Comparison of ENCODE assay signal across 34 cellular contexts in genomic region chr12:44647891-44648690, GRCh38.
DNase-seq lines count a peak whose midpoint lies in the region; ATAC-seq, FAIRE-seq and TF ChIP-seq lines count a peak whose summit lies in the region.
"Had no signal": no experiment of that assay in that cellular context is flagged by ENCODE, and none has a peak within 500 bp of the region (broad histone marks: within the 10 kb centered on the region; RNA-seq: fewer than 3 reads in every experiment).

No MANE protein-coding gene starts in this region.

- intact Hi-C loops in GM12878 (cut with micrococcal nuclease; ENCODE audit: unreplicated experiment) = no loop called here

- RAD21 ChIA-PET in GM12878 (lab: Charles Lee; ENCODE audit: unreplicated experiment) = no interaction called here

- H3K9me3 Mint-ChIP-seq in stimulated activated effector memory CD8-positive, alpha-beta T cell treated with anti-CD3 and anti-CD28 coated beads, Interleukin-12 subunit alpha, Interleukin-12 subunit beta, amount 100 ng/mL, for 72 hours = no peaks in the 10 kb centered on the region
- H3K9me3 Mint-ChIP-seq: activated naive CD4-positive, alpha-beta T cell treated with anti-CD3 and anti-CD28 coated beads for 36 hours; effector memory CD8-positive, alpha-beta T cell; memory B cell; neural crest cell; stimulated activated naive B cell treated with anti-CD40 and anti-IgM and Interleukin-4, amounts not matched to agents 10 μg/mL and 1 μg/mL and 100 μg/mL, for 72 hours had no signal

- in situ Hi-C loops in GM12878 (cut with MboI) = no loop called here

- no peak overlapping the region for H3K4me3 ChIP-seq in NT2/D1 (ENCODE audit: insufficient read length, low read depth)
- no peak overlapping the region for H3K4me3 ChIP-seq in GM12878
- H3K4me3 ChIP-seq: ascending aorta, cardiac muscle cell, coronary artery, thoracic aorta, vagina had no signal

- H3K27me3 ChIP-seq in NT2/D1 (ENCODE audit: insufficient read depth, insufficient read length) (no peaks in the 10 kb centered on the region), GM12878 (replicated peaks in 1 of 2; ENCODE audit: control insufficient read depth in 2 of 2, insufficient read depth in 2 of 2, low read length in 1 of 2) (no peaks in the 10 kb centered on the region)
- H3K27me3 ChIP-seq: ascending aorta, cardiac muscle cell, vagina had no signal

- H4K20me1 ChIP-seq in GM12878 (ENCODE audit: control insufficient read depth, insufficient read depth) = no peaks in the 10 kb centered on the region

- TF ChIP-seq CTCF in GM12878 (IDR thresholded peaks at IDR 0.05 in 2 of 3, conservative IDR thresholded peaks at IDR 0.05 in 1 of 3; ENCODE audit: control insufficient read depth in 2 of 3, extremely low read depth in 1 of 3, insufficient read depth in 1 of 3, low read depth in 3 of 3, low read length in 3 of 3) = no peak

- no peak for FAIRE-seq in GM12878 (lab: Jason Lieb, UNC)

- H3K4me3 Mint-ChIP-seq in stimulated activated effector memory CD8-positive, alpha-beta T cell treated with anti-CD3 and anti-CD28 coated beads, Interleukin-12 subunit alpha, Interleukin-12 subunit beta, amount 100 ng/mL, for 72 hours = no peak overlapping the region
- H3K4me3 Mint-ChIP-seq: activated naive CD4-positive, alpha-beta T cell treated with anti-CD3 and anti-CD28 coated beads for 36 hours; CD4-positive, CD25-positive, alpha-beta regulatory T cell; effector memory CD8-positive, alpha-beta T cell; memory B cell; neural crest cell; stimulated activated naive B cell treated with anti-CD40 and anti-IgM and Interleukin-4, amounts not matched to agents 10 μg/mL and 1 μg/mL and 100 μg/mL, for 72 hours had no signal

- no peaks in the 10 kb centered on the region for H3K9me3 ChIP-seq in NT2/D1 (ENCODE audit: insufficient read depth, low read length)
- H3K9me3 ChIP-seq in GM12878 (replicated peaks; ENCODE audit: control insufficient read depth, insufficient read depth, low read length) = no peaks in the 10 kb centered on the region
- H3K9me3 ChIP-seq: ascending aorta, thoracic aorta, vagina had no signal

- SMC1A ChIA-PET in GM12878 (lab: Charles Lee; ENCODE audit: uncharacterized antibody, unreplicated experiment) = interaction anchor here (0.6 kb wide), 1 partner anchor 706 kb away, joined by 3 read pairs; no protein-coding TSS in a partner anchor

- H3K9ac ChIP-seq in NT2/D1 (ENCODE audit: insufficient read length, low read depth) = no peak overlapping the region
- H3K9ac ChIP-seq in GM12878 (ENCODE audit: control insufficient read depth, insufficient read depth, low read length) = no peak overlapping the region

- H3K27ac Mint-ChIP-seq in stimulated activated effector memory CD8-positive, alpha-beta T cell treated with anti-CD3 and anti-CD28 coated beads, Interleukin-12 subunit alpha, Interleukin-12 subunit beta, amount 100 ng/mL, for 72 hours = no peak overlapping the region
- H3K27ac Mint-ChIP-seq: activated naive CD4-positive, alpha-beta T cell treated with anti-CD3 and anti-CD28 coated beads for 36 hours; CD4-positive, CD25-positive, alpha-beta regulatory T cell; effector memory CD8-positive, alpha-beta T cell; memory B cell; stimulated activated naive B cell treated with anti-CD40 and anti-IgM and Interleukin-4, amounts not matched to agents 10 μg/mL and 1 μg/mL and 100 μg/mL, for 72 hours had no signal

- DNase-seq in DMS 273 (lab: John Stamatoyannopoulos, UW; ENCODE audit: unreplicated experiment) = peak; percentile 7
- DNase-seq in DMS 273 treated with DMSO at 0.1 percent for 48 hours (lab: John Stamatoyannopoulos, UW) = no peak
- peak; percentile 23 for DNase-seq in NT2/D1 (ENCODE audit: low read depth, low spot score)
- no peak for DNase-seq in GM12878 (ENCODE audit: low read depth, low spot score)
- no peak for DNase-seq in stimulated activated effector memory CD8-positive, alpha-beta T cell treated with anti-CD3 and anti-CD28 coated beads, Interleukin-12 subunit alpha, Interleukin-12 subunit beta, amount 100 ng/mL, for 72 hours (ENCODE audit: low spot score in 2 of 2)
- DNase-seq in NK-92 treated with Interleukin-12 subunit alpha and Interleukin-12 subunit beta, amount 100 ng/mL, for 24 hours (lab: John Stamatoyannopoulos, UW) = no peak
- DNase-seq: activated CD4-positive, alpha-beta T cell treated with anti-CD3 and anti-CD28 coated beads for 1 hour; activated CD8-positive, alpha-beta memory T cell treated with anti-CD3 and anti-CD28 coated beads for 24 hours; activated naive CD4-positive, alpha-beta T cell treated with anti-CD3 and anti-CD28 coated beads for 36 hours; activated T-cell treated with anti-CD3 and anti-CD28 coated beads, Interleukin-2, amount 50 U/mL, for 1 hour; CD4-positive, CD25-positive, alpha-beta regulatory T cell; effector memory CD8-positive, alpha-beta T cell; EL; erythroblast; left cardiac atrium; NCI-H1048; NCI-H1930; NCI-H526 treated with DMSO at 0.1 percent for 48 hours; right cardiac atrium; stimulated activated CD4-positive, alpha-beta T cell treated with anti-CD3 and anti-CD28 coated beads, Interleukin-12 subunit alpha, Interleukin-12 subunit beta, amount 100 ng/mL, for 4 hours; stimulated activated CD4-positive, alpha-beta T cell treated with anti-CD3 and anti-CD28 coated beads, Interleukin-4, amount 100 ng/mL, for 24 hours; stimulated activated naive B cell treated with anti-CD40 and anti-IgM and Interleukin-4, amounts not matched to agents 10 μg/mL and 1 μg/mL and 100 μg/mL, for 72 hours; T-helper 1 cell had no signal

- no peak for TF ChIP-seq RAD21 in GM12878 (IDR thresholded peaks at IDR 0.05; ENCODE audit: insufficient read depth, low read depth, low read length)

- H3K27ac ChIP-seq in GM12878 (ENCODE audit: control insufficient read depth, insufficient read depth) = no peak overlapping the region
- H3K27ac ChIP-seq: 22Rv1, ascending aorta, cardiac muscle cell, coronary artery, RWPE1, thoracic aorta, vagina had no signal

- H3K36me3 Mint-ChIP-seq in stimulated activated effector memory CD8-positive, alpha-beta T cell treated with anti-CD3 and anti-CD28 coated beads, Interleukin-12 subunit alpha, Interleukin-12 subunit beta, amount 100 ng/mL, for 72 hours = no peaks in the 10 kb centered on the region
- H3K36me3 Mint-ChIP-seq: CD4-positive, CD25-positive, alpha-beta regulatory T cell; memory B cell; stimulated activated naive B cell treated with anti-CD40 and anti-IgM and Interleukin-4, amounts not matched to agents 10 μg/mL and 1 μg/mL and 100 μg/mL, for 72 hours had no signal

- H3K4me1 ChIP-seq in NT2/D1 (ENCODE audit: insufficient read depth, insufficient read length) (peaks cover 3% of the 10 kb centered on the region), GM12878 (ENCODE audit: control insufficient read depth, insufficient read depth, low read length) (no peaks in the 10 kb centered on the region)
- H3K4me1 ChIP-seq: ascending aorta, vagina had no signal

- H3K4me1 Mint-ChIP-seq in stimulated activated effector memory CD8-positive, alpha-beta T cell treated with anti-CD3 and anti-CD28 coated beads, Interleukin-12 subunit alpha, Interleukin-12 subunit beta, amount 100 ng/mL, for 72 hours = no peaks in the 10 kb centered on the region
- H3K4me1 Mint-ChIP-seq: CD4-positive, CD25-positive, alpha-beta regulatory T cell; memory B cell; neural crest cell; stimulated activated naive B cell treated with anti-CD40 and anti-IgM and Interleukin-4, amounts not matched to agents 10 μg/mL and 1 μg/mL and 100 μg/mL, for 72 hours had no signal

- no peak for TF ChIP-seq EP300 in GM12878 (IDR thresholded peaks at IDR 0.05; ENCODE audit: borderline replicate concordance in 1 of 2, control insufficient read depth in 1 of 2, low read depth in 2 of 2, low read length in 2 of 2)

- POLR2A ChIA-PET in GM12878 (lab: Charles Lee) = no interaction called here

- 47% methylated on average over 5 of the region's 5 CpGs for WGBS in GM12878 (ENCODE audit: insufficient coverage, insufficient replicate concordance, low lambda C conversion rate, missing lambda C conversion rate)

- H3K36me3 ChIP-seq in NT2/D1 (ENCODE audit: insufficient read depth, insufficient read length, low read length) = no peaks in the 10 kb centered on the region
- H3K36me3 ChIP-seq in GM12878 (ENCODE audit: control insufficient read depth in 2 of 2, insufficient read depth in 2 of 2, low read length in 1 of 2) = no peaks in the 10 kb centered on the region
- H3K36me3 ChIP-seq: ascending aorta, cardiac muscle cell, thoracic aorta, vagina had no signal

- CTCF ChIA-PET in GM12878 (lab: Yijun Ruan, JAX) = interaction anchor here (0.6 kb wide), 1 partner anchor 426 kb away, joined by 3 read pairs; no protein-coding TSS in a partner anchor

- BruUV-seq in GM12878 (replicated peaks; lab: Mats Ljungman, UMichigan) = no TSS peak

- ATAC-seq in GM12878 (peak; percentile 42), HG02610 (IDR thresholded peaks at IDR 0.05; ENCODE audit: unreplicated experiment) (no peak), GM21360 (IDR thresholded peaks at IDR 0.05; ENCODE audit: unreplicated experiment) (no peak)
- ATAC-seq in stimulated activated effector memory CD8-positive, alpha-beta T cell treated with anti-CD3 and anti-CD28 coated beads, Interleukin-12 subunit alpha, Interleukin-12 subunit beta, amount 100 ng/mL, for 72 hours = peak; percentile 47
- ATAC-seq: effector memory CD8-positive, alpha-beta T cell; left cardiac atrium; right cardiac atrium; stimulated activated naive B cell treated with anti-CD40 and anti-IgM and Interleukin-4, amounts not matched to agents 10 μg/mL and 1 μg/mL and 100 μg/mL, for 72 hours had no signal

- no peak for TF ChIP-seq POLR2A in GM12878 (IDR thresholded peaks at IDR 0.05; ENCODE audit: low read depth, low read length)

- no peak overlapping the region for H3K4me2 ChIP-seq in GM12878 (ENCODE audit: control insufficient read depth, insufficient read depth)

- no peak overlapping the region for H2AFZ ChIP-seq in GM12878 (ENCODE audit: control insufficient read depth, low read depth, low read length)

- no peaks in the 10 kb centered on the region for H3K79me2 ChIP-seq in GM12878 (ENCODE audit: control insufficient read depth, insufficient read depth, low read length)

TF ChIP-seq in GM12878, 131 proteins besides CTCF, POLR2A, EP300 and RAD21:
- TF ChIP-seq SREBF1 (IDR thresholded peaks at IDR 0.05; ENCODE audit: low read length) (no peak), RUNX3 (IDR thresholded peaks at IDR 0.05; ENCODE audit: low read length) (peak; percentile 55; the same call in 1 of the 2 replicates), EED (IDR thresholded peaks at IDR 0.05; ENCODE audit: low read depth) (0 out of 2 replicates have a peak, but pooled peaks have one; percentile 23)

Comparison
In these comparisons a context has a peak if more than half of its experiments do, and no peak if none do; other contexts are left out.
1. DNase-seq: peak in DMS 273 (single experiment) and NT2/D1 (single experiment); none in DMS 273 treated with DMSO at 0.1 percent for 48 hours (single experiment), GM12878 (single experiment), stimulated activated effector memory CD8-positive, alpha-beta T cell treated with anti-CD3 and anti-CD28 coated beads, Interleukin-12 subunit alpha, Interleukin-12 subunit beta, amount 100 ng/mL, for 72 hours (0 of 2) and NK-92 treated with Interleukin-12 subunit alpha and Interleukin-12 subunit beta, amount 100 ng/mL, for 24 hours (single experiment).
2. ATAC-seq: peak in GM12878 (single experiment) and stimulated activated effector memory CD8-positive, alpha-beta T cell treated with anti-CD3 and anti-CD28 coated beads, Interleukin-12 subunit alpha, Interleukin-12 subunit beta, amount 100 ng/mL, for 72 hours (single experiment); none in HG02610 (single experiment) and GM21360 (single experiment).